ENCODE assay signal across 10 cellular contexts in the genomic region with DNA sequence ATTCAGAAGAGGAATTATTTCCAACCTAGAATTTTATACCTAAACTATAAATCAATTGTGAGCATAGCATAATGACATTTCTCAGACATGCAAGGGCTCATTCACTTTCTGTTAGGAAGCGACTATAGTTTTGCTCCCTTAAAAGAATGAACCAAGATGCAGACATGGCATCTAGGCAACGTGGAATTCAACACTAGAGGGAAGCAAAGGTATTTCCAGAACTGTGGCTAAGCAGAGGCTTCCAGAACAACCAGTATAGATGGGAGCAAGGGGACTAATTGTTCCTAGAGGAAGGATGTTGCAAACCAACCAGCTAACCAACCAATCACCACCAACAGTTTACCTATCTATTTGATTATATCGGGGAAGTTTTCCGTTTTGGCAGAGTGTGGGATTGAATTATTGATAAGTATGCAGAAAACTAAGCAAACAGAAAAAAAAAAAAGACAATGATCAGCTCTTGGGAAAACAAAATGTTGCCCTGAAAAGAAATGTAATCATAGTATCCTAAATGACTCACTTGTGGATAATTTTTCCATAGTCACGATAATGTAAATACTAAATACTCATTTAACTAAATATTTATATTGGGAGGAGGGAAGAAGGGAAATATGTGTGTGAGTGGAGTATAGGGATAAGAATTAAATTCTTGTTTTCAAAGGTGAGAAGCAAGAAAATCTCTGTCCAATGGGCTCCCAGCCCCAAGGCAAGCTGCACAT. TPM values are rescaled to one million over a fixed set of nuclear protein-coding genes. Genes with fewer than 3 reads are reported as not detected.
DNase-seq lines count a peak whose midpoint lies in the region; ATAC-seq and TF ChIP-seq lines count a peak whose summit lies in the region.
"Had no signal": no experiment of that assay in that cellular context is flagged by ENCODE, and none has a peak within 500 bp of the region (broad histone marks: within the 10 kb centered on the region; RNA-seq: fewer than 3 reads in every experiment).

No MANE protein-coding gene starts in this region.

- no peaks in the 10 kb centered on the region for H3K9me3 Mint-ChIP-seq in progenitor cell of endocrine pancreas (ENCODE audit: low read depth)

- H3K79me2 ChIP-seq in fibroblast of lung (ENCODE audit: control insufficient read depth, insufficient read depth, low read length) = no peaks in the 10 kb centered on the region

- no peak for ATAC-seq in GM21576 (IDR thresholded peaks at IDR 0.05; ENCODE audit: unreplicated experiment)
- ATAC-seq: GM12878 had no signal

- no peak overlapping the region for H3K4me3 ChIP-seq in fibroblast of lung (replicated peaks in 1 of 4; ENCODE audit: control extremely low read depth in 1 of 4, insufficient read depth in 1 of 4, low read depth in 3 of 4, low read length in 4 of 4)
- H3K4me3 ChIP-seq: GM12878 had no signal

- H3K27ac ChIP-seq in fibroblast of lung (ENCODE audit: insufficient read depth, low read length) = peak overlapping the region; percentile 17

- no peak overlapping the region for H3K9ac ChIP-seq in fibroblast of lung (ENCODE audit: insufficient read depth, low read length)

- no peaks in the 10 kb centered on the region for H3K9me3 ChIP-seq in fibroblast of lung (ENCODE audit: control insufficient read depth, insufficient read depth, low read depth, low read length)

- H3K36me3 Mint-ChIP-seq in progenitor cell of endocrine pancreas (ENCODE audit: insufficient read depth) = no peaks in the 10 kb centered on the region

- peaks cover 6% of the 10 kb centered on the region for H3K4me1 ChIP-seq in fibroblast of lung (ENCODE audit: control insufficient read depth, extremely low read depth, insufficient read depth, low read length)

- H2AFZ ChIP-seq in fibroblast of lung (ENCODE audit: low read length) = no peak overlapping the region

- TF ChIP-seq POLR2A in erythroblast (IDR thresholded peaks at IDR 0.05; ENCODE audit: low read length) = no peak

- H3K4me2 ChIP-seq in fibroblast of lung (ENCODE audit: extremely low read depth, insufficient read depth, low read length) = peak overlapping the region; percentile 66

- DNase-seq in GM03348 (ENCODE audit: low spot score) (peak; percentile 40), OCI-M1 (lab: John Stamatoyannopoulos, UW) (peak; percentile 27), fibroblast of lung (ENCODE audit: low read depth in 2 of 2) (peak; percentile 41 to 71), progenitor cell of endocrine pancreas (ENCODE audit: low spot score, unreplicated experiment) (no peak), NCI-H345 (lab: John Stamatoyannopoulos, UW) (no peak), NCI-H2107 (lab: John Stamatoyannopoulos, UW) (no peak), erythroblast (lab: John Stamatoyannopoulos, UW) (no peak)
- DNase-seq: foreskin melanocyte had no signal

- H3K4me1 Mint-ChIP-seq in progenitor cell of endocrine pancreas (ENCODE audit: low read depth) = no peaks in the 10 kb centered on the region

- no peaks in the 10 kb centered on the region for H3K27me3 Mint-ChIP-seq in progenitor cell of endocrine pancreas

- no peak overlapping the region for H3K4me3 Mint-ChIP-seq in progenitor cell of endocrine pancreas (ENCODE audit: low read depth)

- no peaks in the 10 kb centered on the region for H4K20me1 ChIP-seq in fibroblast of lung (ENCODE audit: control insufficient read depth, extremely low read depth, insufficient read depth, low read length)

- H3K27ac Mint-ChIP-seq in progenitor cell of endocrine pancreas = no peak overlapping the region

- no peaks in the 10 kb centered on the region for H3K27me3 ChIP-seq in fibroblast of lung (ENCODE audit: control insufficient read depth, insufficient read depth, low read length)

- no peaks in the 10 kb centered on the region for H3K36me3 ChIP-seq in fibroblast of lung (ENCODE audit: control insufficient read depth, insufficient read depth, low read length)

- TF ChIP-seq CTCF in fibroblast of lung (conservative IDR thresholded peaks at IDR 0.05 in 1 of 2, IDR thresholded peaks at IDR 0.05 in 1 of 2; ENCODE audit: low read depth in 1 of 2, low read length in 2 of 2) (peak; percentile 32 to 50), progenitor cell of endocrine pancreas (IDR thresholded peaks at IDR 0.05; ENCODE audit: unreplicated experiment) (peak; percentile 31)

RNA-seq across cellular contexts. Expression of a gene that starts 21.1 kb away (rescaled TPM):
- under 0.01 TPM in 1 of 2 replicates, not detected in the other for total RNA-seq in fibroblast of lung
- polyA plus RNA-seq in fibroblast of lung = not detected in 2 replicates
- polyA plus RNA-seq in fibroblast of lung (2012) = not detected in 2 replicates
- polyA minus RNA-seq in fibroblast of lung (ENCODE audit: low replicate concordance) = not detected in 2 replicates
- 0.10 TPM in 1 of 2 replicates, not detected in the other for total RNA-seq in progenitor cell of endocrine pancreas

RNA-seq across cellular contexts. Expression of a gene that starts 41.9 kb away (rescaled TPM):
- total RNA-seq in fibroblast of lung (90.3 and 93.7 TPM in 2 replicates), progenitor cell of endocrine pancreas (53.9 and 61.9 TPM in 2 replicates)
- polyA plus RNA-seq in fibroblast of lung = 69.4 and 78.2 TPM in 2 replicates
- polyA plus RNA-seq in fibroblast of lung (2012) = 58.6 and 64.7 TPM in 2 replicates
- polyA minus RNA-seq in fibroblast of lung (ENCODE audit: low replicate concordance) = 14.7 and 23.3 TPM in 2 replicates

Comparison
In these comparisons a context has a peak if more than half of its experiments do, and no peak if none do; other contexts are left out.
1. DNase-seq: peak in GM03348 (single experiment), OCI-M1 (single experiment) and fibroblast of lung (2 of 2); none in progenitor cell of endocrine pancreas (single experiment), NCI-H345 (single experiment), NCI-H2107 (single experiment) and erythroblast (0 of 2).